ENCODE assay signal across 19 cellular contexts in the genomic region with DNA sequence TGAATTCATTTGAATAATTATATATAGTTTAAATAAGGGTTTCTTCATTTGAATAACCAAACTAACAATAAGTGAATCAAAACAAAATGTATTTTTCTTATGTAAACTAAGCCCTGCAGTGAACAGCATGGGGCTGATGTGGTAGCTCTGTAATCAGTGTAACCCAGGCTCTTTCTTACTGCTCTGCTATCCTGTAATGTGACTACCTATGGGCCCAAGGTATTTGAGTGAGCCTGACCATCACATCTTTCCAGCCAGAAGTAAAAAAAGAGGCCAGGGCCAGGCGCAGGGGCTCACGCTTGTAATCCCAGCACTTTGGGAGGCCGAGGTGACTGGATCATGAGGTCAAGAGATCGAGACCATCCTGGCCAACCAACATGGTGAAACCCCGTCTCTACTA.
DNase-seq lines count a peak whose midpoint lies in the region; ATAC-seq, FAIRE-seq and TF ChIP-seq lines count a peak whose summit lies in the region.
"Had no signal": no experiment of that assay in that cellular context is flagged by ENCODE, and none has a peak within 500 bp of the region (broad histone marks: within the 10 kb centered on the region; RNA-seq: fewer than 3 reads in every experiment).

No MANE protein-coding gene starts in this region.

- CTCF ChIA-PET in H1 (lab: Charles Lee; ENCODE audit: partially characterized antibody): interaction anchor here (0.8 to 1.0 kb wide), 3 partner anchors 9 to 739 kb away, joined by 3 read pairs; no protein-coding TSS in a partner anchor

- DNase-seq in ELF-1 (ENCODE audit: low read depth, low spot score) (peak; percentile 11), H1 (ENCODE audit: low read depth in 1 of 2, low spot score in 2 of 2) (no peak), iPS-NIHi11 (ENCODE audit: low spot score) (peak; percentile 45), lower leg skin (ENCODE audit: low spot score in 2 of 2) (no peak), psoas muscle (no peak)
- DNase-seq: CD8-positive, alpha-beta T cell; COR-L47; DMS153; DMS79 treated with DMSO at 0.1 percent for 48 hours; EL; GDM1 had no signal

- ATAC-seq in psoas muscle (no peak), HG03108 (IDR thresholded peaks at IDR 0.05; ENCODE audit: unreplicated experiment) (no peak), GM18511 (IDR thresholded peaks at IDR 0.05; ENCODE audit: unreplicated experiment) (no peak)
- ATAC-seq: CD8-positive, alpha-beta T cell; K562 had no signal

- no peaks in the 10 kb centered on the region for H4K20me1 ChIP-seq in H1 (replicated peaks in 1 of 2; ENCODE audit: control insufficient read depth in 1 of 2, insufficient read depth in 2 of 2, low read length in 2 of 2)

- H3K4ac ChIP-seq in H1 (replicated peaks; ENCODE audit: insufficient read length, low read depth, low read length): no peak overlapping the region

- H3K9ac ChIP-seq in HUES64 (ENCODE audit: low read depth, low read length): no peak overlapping the region
- H3K9ac ChIP-seq in H1 (replicated peaks in 1 of 4; ENCODE audit: extremely low read depth in 1 of 4, low read depth in 3 of 4, low read length in 3 of 4): no peak overlapping the region

- H3K23ac ChIP-seq in H1 (ENCODE audit: insufficient read length): no peak overlapping the region

- H3K9me3 ChIP-seq in HUES64 (ENCODE audit: insufficient read depth, low read depth, low read length): no peaks in the 10 kb centered on the region
- H3K9me3 ChIP-seq in H1 (ENCODE audit: insufficient read depth in 2 of 2, low read depth in 1 of 2, low read length in 1 of 2): no peaks in the 10 kb centered on the region
- H3K9me3 ChIP-seq in psoas muscle: no peaks in the 10 kb centered on the region
- H3K9me3 ChIP-seq: HAP-1 had no signal

- 0 out of 4 replicates have a peak overlapping the region, but pooled peaks of 1 of the 2 experiments have one; percentile 21 for H3K4me2 ChIP-seq in H1 (ENCODE audit: insufficient read depth in 1 of 2, low read depth in 2 of 2, low read length in 2 of 2)

- FAIRE-seq in H1 (lab: Jason Lieb, UNC): peak; percentile 77
- FAIRE-seq: D721Med, HTR-8/SVneo, K562 had no signal

- H3K4me3 ChIP-seq in HUES64 (ENCODE audit: low read length) (no peak overlapping the region), H1 (ENCODE audit: extremely low read depth in 1 of 4, insufficient read depth in 2 of 4, low read depth in 3 of 4, low read length in 4 of 4) (no peak overlapping the region), lower leg skin (ENCODE audit: low read depth, poor library complexity, severe bottlenecking) (no peak overlapping the region), psoas muscle (no peak overlapping the region)
- H3K4me3 ChIP-seq: HAP-1, K562 had no signal

- H2BK5ac ChIP-seq in H1 (ENCODE audit: low read depth, low read length): no peak overlapping the region

- POLR2A ChIA-PET in H1 (lab: Charles Lee; ENCODE audit: partially characterized antibody): no interaction called here

- no peaks in the 10 kb centered on the region for H3K23me2 ChIP-seq in H1 (ENCODE audit: low read depth, low read length)

- no peak overlapping the region for H3K18ac ChIP-seq in H1 (ENCODE audit: extremely low read depth, low read length)

- H2BK120ac ChIP-seq in H1 (replicated peaks; ENCODE audit: low read depth, low read length): no peak overlapping the region

- H3K27ac ChIP-seq in HUES64 (ENCODE audit: low read depth, low read length) (peak overlapping the region; percentile 0; the same call in 1 of the 2 replicates), H1 (ENCODE audit: low read depth, low read length) (no peak overlapping the region), psoas muscle (no peak overlapping the region)
- H3K27ac ChIP-seq: 22Rv1 had no signal

- 64% methylated on average over 5 of the region's 5 CpGs for WGBS in HUES64
- 53% methylated on average over 5 of the region's 5 CpGs; no CpG with 5 or more reads in 1 of the 2 experiments for WGBS in H1 (ENCODE audit: extremely low coverage in 1 of 2, insufficient coverage in 1 of 2, insufficient read length in 1 of 2, insufficient replicate concordance in 2 of 2, low coverage in 1 of 2, low lambda C conversion rate in 2 of 2, missing lambda C conversion rate in 1 of 2), 2 experiments
- 89 to 93% methylated on average over 5 of the region's 5 CpGs for WGBS in lower leg skin, 2 donors
- 84 to 92% (median 87%) methylated on average over 5 of the region's 5 CpGs for WGBS in psoas muscle, 3 donors

- TF ChIP-seq POLR2A in H1 (IDR thresholded peaks at IDR 0.05; ENCODE audit: control extremely low read depth in 1 of 2, low read depth in 2 of 2, low read length in 2 of 2) (no peak), lower leg skin (IDR thresholded peaks at IDR 0.05) (no peak)

- TF ChIP-seq EP300 in H1 (IDR thresholded peaks at IDR 0.05; ENCODE audit: borderline replicate concordance in 1 of 2, low read depth in 2 of 2, low read length in 2 of 2): no peak

- no peak overlapping the region for H3K56ac ChIP-seq in H1 (replicated peaks; ENCODE audit: insufficient read length, low read depth, low read length)

- TF ChIP-seq RAD21 in H1 (IDR thresholded peaks at IDR 0.05 in 1 of 2, conservative IDR thresholded peaks at IDR 0.05 in 1 of 2; ENCODE audit: low read depth in 2 of 2, low read length in 2 of 2): 0 out of 4 replicates have a peak, but pooled peaks of 1 of the 2 experiments have one; percentile 5

- H3K4me1 ChIP-seq in HUES64 (ENCODE audit: insufficient read depth, low read length): peaks cover 15% of the 10 kb centered on the region; the same call in 1 of the 2 replicates
- peaks cover 0 to 5% (median 1%) of the 10 kb centered on the region in 4 experiments; a peak in 1 of 7 replicates for H3K4me1 ChIP-seq in H1 (replicated peaks in 1 of 4; ENCODE audit: control insufficient read depth in 3 of 4, insufficient read depth in 4 of 4, low read length in 3 of 4)
- no peaks in the 10 kb centered on the region for H3K4me1 ChIP-seq in psoas muscle
- H3K4me1 ChIP-seq: HAP-1 had no signal

- H2BK20ac ChIP-seq in H1 (ENCODE audit: low read length): no peak overlapping the region

- no peak overlapping the region for H2BK15ac ChIP-seq in H1 (ENCODE audit: low read length)

- no peak overlapping the region for H4K8ac ChIP-seq in H1 (ENCODE audit: extremely low read depth, insufficient read depth, low read length)

- H3K79me1 ChIP-seq in H1 (ENCODE audit: low read depth, low read length): no peaks in the 10 kb centered on the region

- intact Hi-C loops in lower leg skin (cut with DNase I; ENCODE audit: low total_unique reads) (no loop called here), psoas muscle (cut with DNase I) (no loop called here)

- no peaks in the 10 kb centered on the region for H3K36me3 ChIP-seq in HUES64 (ENCODE audit: insufficient read depth, low read length)
- no peaks in the 10 kb centered on the region for H3K36me3 ChIP-seq in H1 (ENCODE audit: control insufficient read depth in 2 of 4, insufficient read depth in 4 of 4, low read length in 3 of 4)
- no peaks in the 10 kb centered on the region for H3K36me3 ChIP-seq in psoas muscle (ENCODE audit: insufficient read depth in 1 of 2, low read depth in 1 of 2)
- H3K36me3 ChIP-seq: HAP-1 had no signal

- no peaks in the 10 kb centered on the region for H3K79me2 ChIP-seq in H1 (ENCODE audit: control insufficient read depth in 1 of 2, insufficient read depth in 2 of 2, low read length in 2 of 2)

- no peak overlapping the region for H4K5ac ChIP-seq in H1 (ENCODE audit: insufficient read length, low read depth, low read length)

- H3K14ac ChIP-seq in H1 (ENCODE audit: insufficient read length): no peak overlapping the region

- no peak overlapping the region for H4K91ac ChIP-seq in H1 (replicated peaks; ENCODE audit: insufficient read length, low read length)

- H2BK12ac ChIP-seq in H1 (ENCODE audit: low read depth, low read length): no peak overlapping the region

- no peak overlapping the region for H2AK5ac ChIP-seq in H1 (ENCODE audit: low read depth, low read length)

- no peak overlapping the region for H2AFZ ChIP-seq in H1 (ENCODE audit: low read length)

- TF ChIP-seq CTCF in H1 (IDR thresholded peaks at IDR 0.05; ENCODE audit: control extremely low read depth in 1 of 3, insufficient read depth in 1 of 3, low read depth in 1 of 3, low read length in 3 of 3) (no peak), lower leg skin (IDR thresholded peaks at IDR 0.05) (no peak), psoas muscle (IDR thresholded peaks at IDR 0.05) (no peak)

- H3K27me3 ChIP-seq in HUES64 (ENCODE audit: insufficient read depth, low read length): no peaks in the 10 kb centered on the region
- peaks cover 0 to 2% (median under 1%) of the 10 kb centered on the region in 4 experiments; a peak in 4 of 7 replicates for H3K27me3 ChIP-seq in H1 (replicated peaks in 1 of 4; ENCODE audit: control insufficient read depth in 3 of 4, extremely low read depth in 1 of 4, insufficient read depth in 3 of 4, low read length in 3 of 4)
- H3K27me3 ChIP-seq in psoas muscle (ENCODE audit: insufficient read depth in 3 of 3, low read length in 2 of 3): no peaks in the 10 kb centered on the region

TF ChIP-seq in H1, 55 proteins besides CTCF, POLR2A, EP300 and RAD21 (continues in another document):
- TF ChIP-seq CREB1 (IDR thresholded peaks at IDR 0.05) (no peak), RNF2 (IDR thresholded peaks at IDR 0.05; ENCODE audit: borderline replicate concordance, low read depth, low read length, missing control alignments, poor library complexity, severe bottlenecking) (no peak), CEBPB (IDR thresholded peaks at IDR 0.05; ENCODE audit: low read depth, low read length) (no peak), KDM5A (IDR thresholded peaks at IDR 0.05; ENCODE audit: low read length) (no peak), TEAD4 (IDR thresholded peaks at IDR 0.05; ENCODE audit: low read depth, low read length) (0 out of 2 replicates have a peak, but pooled peaks have one; percentile 15), BCL11A (IDR thresholded peaks at IDR 0.05; ENCODE audit: low read depth in 2 of 2, low read length in 2 of 2) (peak in 1 of 2 experiments; percentile 35), EZH2 (IDR thresholded peaks at IDR 0.05; ENCODE audit: low read depth, low read length, severe bottlenecking) (no peak), RBBP5 (IDR thresholded peaks at IDR 0.05; ENCODE audit: borderline replicate concordance, low read depth, low read length) (no peak), JUND (IDR thresholded peaks at IDR 0.05; ENCODE audit: low read length) (no peak), CBX8 (IDR thresholded peaks at IDR 0.05; ENCODE audit: borderline replicate concordance, low read depth, low read length) (no peak), SUZ12 (IDR thresholded peaks at IDR 0.05; ENCODE audit: low read length) (no peak), HDAC2 (IDR thresholded peaks at IDR 0.05; ENCODE audit: borderline replicate concordance in 1 of 2, low read depth in 2 of 2, low read length in 2 of 2) (peak in 1 of 2 experiments; percentile 39; a peak in 1 of 4 replicates), ASH2L (IDR thresholded peaks at IDR 0.05; ENCODE audit: low read length) (no peak)
- TF ChIP-seq, protein P1, sequence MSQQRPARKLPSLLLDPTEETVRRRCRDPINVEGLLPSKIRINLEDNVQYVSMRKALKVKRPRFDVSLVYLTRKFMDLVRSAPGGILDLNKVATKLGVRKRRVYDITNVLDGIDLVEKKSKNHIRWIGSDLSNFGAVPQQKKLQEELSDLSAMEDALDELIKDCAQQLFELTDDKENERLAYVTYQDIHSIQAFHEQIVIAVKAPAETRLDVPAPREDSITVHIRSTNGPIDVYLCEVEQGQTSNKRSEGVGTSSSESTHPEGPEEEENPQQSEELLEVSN (IDR thresholded peaks at IDR 0.05): no peak

Comparison
In these comparisons a context has a peak if more than half of its experiments do, and no peak if none do; other contexts are left out.
1. DNase-seq: peak in ELF-1 (single experiment) and iPS-NIHi11 (single experiment); none in H1 (0 of 2), lower leg skin (0 of 2) and psoas muscle (0 of 2).